Comparison of ENCODE assay signal across 2 cellular contexts in genomic region chr4:4321951-4322688, GRCh38.
TF ChIP-seq lines count a peak whose summit lies in the region.

No MANE protein-coding gene starts in this region.

TF ChIP-seq in K562, 482 proteins besides CTCF, POLR2A, EP300 and RAD21:
- TF ChIP-seq ZNF263 (CRISPR knock-in tag; IDR thresholded peaks at IDR 0.05; ENCODE audit: borderline replicate concordance): peak; percentile 55; the same call in 1 of the 2 replicates
- TF ChIP-seq ZBTB26 (CRISPR knock-in tag; IDR thresholded peaks at IDR 0.05): no peak

TF ChIP-seq in GM23338, 12 proteins besides CTCF, POLR2A, EP300 and RAD21:
- no peak for TF ChIP-seq EZH2 (IDR thresholded peaks at IDR 0.05; ENCODE audit: low read depth, unreplicated experiment)
- no peak for TF ChIP-seq ZNF114 (CRISPR knock-in tag; IDR thresholded peaks at IDR 0.05)
- no peak for TF ChIP-seq NANOG (IDR thresholded peaks at IDR 0.05; ENCODE audit: borderline replicate concordance)
- no peak for TF ChIP-seq ZNF462 (CRISPR knock-in tag; IDR thresholded peaks at IDR 0.05)
